ENCODE assay signal across 10 cellular contexts in genomic region chr16:8571061-8571596, GRCh38. TPM values are rescaled to one million over a fixed set of nuclear protein-coding genes. Genes with fewer than 3 reads are reported as not detected.
A peak's percentile ranks its signal among the peaks of the same experiment; 100 is the strongest.
DNase-seq lines count a peak whose midpoint lies in the region; ATAC-seq, FAIRE-seq and TF ChIP-seq lines count a peak whose summit lies in the region.
"Had no signal": no experiment of that assay in that cellular context is flagged by ENCODE, and none has a peak within 500 bp of the region (broad histone marks: within the 10 kb centered on the region; RNA-seq: fewer than 3 reads in every experiment).

No MANE protein-coding gene starts in this region.

- H3K9me3 ChIP-seq in astrocyte (ENCODE audit: insufficient read depth, low read depth, low read length) = no peaks in the 10 kb centered on the region
- H3K9me3 ChIP-seq in CD4-positive, alpha-beta memory T cell (ENCODE audit: control insufficient read depth in 1 of 2, low read length in 2 of 2) = no peaks in the 10 kb centered on the region

- H3K4me1 ChIP-seq in astrocyte (ENCODE audit: insufficient read depth, low read length) = peaks cover 10% of the 10 kb centered on the region
- no peaks in the 10 kb centered on the region for H3K4me1 ChIP-seq in CD4-positive, alpha-beta memory T cell (ENCODE audit: insufficient read depth, low read length)

- no peaks in the 10 kb centered on the region for H4K20me1 ChIP-seq in astrocyte (ENCODE audit: insufficient read depth, low read length)

- H3K36me3 ChIP-seq in astrocyte (ENCODE audit: insufficient read depth, low read length) = no peaks in the 10 kb centered on the region
- no peaks in the 10 kb centered on the region for H3K36me3 ChIP-seq in CD4-positive, alpha-beta memory T cell (ENCODE audit: insufficient read depth, low read length)

- H3K79me2 ChIP-seq in astrocyte (ENCODE audit: insufficient read depth, low read length) = no peaks in the 10 kb centered on the region

- H3K4me3 ChIP-seq in astrocyte (ENCODE audit: insufficient read depth, low read depth, low read length) = no peak overlapping the region
- H3K4me3 ChIP-seq in CD4-positive, alpha-beta memory T cell (ENCODE audit: low read length in 2 of 2) = no peak overlapping the region

- no peak overlapping the region for H3K4me3 Mint-ChIP-seq in astrocyte (ENCODE audit: unreplicated experiment)
- no peak overlapping the region for H3K4me3 Mint-ChIP-seq in CD4-positive, alpha-beta memory T cell

- peak overlapping the region; percentile 13 for H2AFZ ChIP-seq in astrocyte (ENCODE audit: low read depth, low read length)

- POLR2A ChIA-PET in CD4-positive, alpha-beta memory T cell (lab: Charles Lee; ENCODE audit: partially characterized antibody) = no interaction called here

- H3K4me2 ChIP-seq in astrocyte (ENCODE audit: low read length) = peak overlapping the region; percentile 63

- peak overlapping the region; percentile 3 for H3K9ac ChIP-seq in astrocyte (ENCODE audit: low read length)

- peak overlapping the region; percentile 84 for H3K27ac Mint-ChIP-seq in astrocyte (ENCODE audit: unreplicated experiment)
- no peak overlapping the region for H3K27ac Mint-ChIP-seq in CD4-positive, alpha-beta memory T cell

- peaks cover 9% of the 10 kb centered on the region for H3K27me3 ChIP-seq in astrocyte (ENCODE audit: insufficient read depth, low read length)
- no peaks in the 10 kb centered on the region for H3K27me3 ChIP-seq in CD4-positive, alpha-beta memory T cell (ENCODE audit: insufficient read depth, low read length)

- no peaks in the 10 kb centered on the region for H3K9me3 Mint-ChIP-seq in astrocyte (ENCODE audit: unreplicated experiment)
- H3K9me3 Mint-ChIP-seq in CD4-positive, alpha-beta memory T cell = no peaks in the 10 kb centered on the region

- DNase-seq in AG08396 (ENCODE audit: low spot score) (peak; percentile 51), astrocyte (ENCODE audit: low read depth) (peak; percentile 70), kidney tubule cell (ENCODE audit: low spot score) (peak; percentile 42)
- no peak for DNase-seq in CD4-positive, alpha-beta memory T cell
- DNase-seq: activated CD4-positive, alpha-beta T cell treated with anti-CD3 and anti-CD28 coated beads, Interleukin-2, amount 50 U/mL, for 48 hours; NCI-H524 had no signal

- no peak for FAIRE-seq in astrocyte (lab: Jason Lieb, UNC)

- H3K27ac ChIP-seq in astrocyte (ENCODE audit: low read depth, low read length) = no peak overlapping the region
- H3K27ac ChIP-seq in CD4-positive, alpha-beta memory T cell (ENCODE audit: low read depth, low read length) = no peak overlapping the region

- H3K27me3 Mint-ChIP-seq in astrocyte (ENCODE audit: low read depth, unreplicated experiment) = no peaks in the 10 kb centered on the region
- peaks cover 5 to 29% of the 10 kb centered on the region in 2 donors for H3K27me3 Mint-ChIP-seq in CD4-positive, alpha-beta memory T cell

- intact Hi-C loops in CD4-positive, alpha-beta memory T cell (cut with micrococcal nuclease) = no loop called here

- CTCF ChIA-PET in CD4-positive, alpha-beta memory T cell (lab: Charles Lee; ENCODE audit: partially characterized antibody) = interaction anchor here (0.7 to 6.4 kb wide), 3 partner anchors 309 to 565 kb away, joined by 3 to 47 read pairs (median 3); partner anchors contain the start of gene LITAFD

- H3K4me1 Mint-ChIP-seq in astrocyte (ENCODE audit: low read depth, unreplicated experiment) = peaks cover 13% of the 10 kb centered on the region
- H3K4me1 Mint-ChIP-seq in CD4-positive, alpha-beta memory T cell = peaks cover 4 to 10% (median 7%) of the 10 kb centered on the region in 4 donors

- TF ChIP-seq CTCF in astrocyte (IDR thresholded peaks at IDR 0.05; ENCODE audit: insufficient read depth, low read depth, low read length) = no peak

- ATAC-seq in HG03342 (IDR thresholded peaks at IDR 0.05; ENCODE audit: unreplicated experiment) = peak; percentile 39
- ATAC-seq in HG03108 (IDR thresholded peaks at IDR 0.05; ENCODE audit: unreplicated experiment) = no peak
- no peak for ATAC-seq in HG02884 (IDR thresholded peaks at IDR 0.05; ENCODE audit: unreplicated experiment)
- no peak for ATAC-seq in HG03025 (IDR thresholded peaks at IDR 0.05; ENCODE audit: low FRiP score, unreplicated experiment)

- H3K36me3 Mint-ChIP-seq in astrocyte (ENCODE audit: low read depth, unreplicated experiment) = no peaks in the 10 kb centered on the region
- H3K36me3 Mint-ChIP-seq in CD4-positive, alpha-beta memory T cell = no peaks in the 10 kb centered on the region

RNA-seq across cellular contexts. Expression of gene TMEM114, which starts 19.2 kb away (rescaled TPM):
- not detected in 2 replicates for total RNA-seq in astrocyte
- total RNA-seq in CD4-positive, alpha-beta memory T cell = not detected
- not detected for polyA plus RNA-seq in CD4-positive, alpha-beta memory T cell

RNA-seq across cellular contexts. Expression of gene METTL22, which starts 50.4 kb away (rescaled TPM):
- total RNA-seq in astrocyte = 33.0 and 37.7 TPM in 2 replicates
- total RNA-seq in CD4-positive, alpha-beta memory T cell = 10 to 100 TPM; 42.9 to 49.8 TPM
- polyA plus RNA-seq in CD4-positive, alpha-beta memory T cell = 10 to 100 TPM in 1 of 2 donors, 1 to 10 TPM in 1; 6.2 to 14.2 TPM

Comparison
In these comparisons a context has a peak if more than half of its experiments do, and no peak if none do; other contexts are left out.
1. DNase-seq: peak in AG08396 (single experiment), astrocyte (single experiment) and kidney tubule cell (single experiment); none in CD4-positive, alpha-beta memory T cell (0 of 5).